21 cellular contexts compared by ENCODE assay signal in genomic region chr10:12237265-12238220, GRCh38. TPM values are rescaled to one million over a fixed set of nuclear protein-coding genes. Genes with fewer than 3 reads are reported as not detected.
DNase-seq lines count a peak whose midpoint lies in the region; ATAC-seq and TF ChIP-seq lines count a peak whose summit lies in the region.
"Had no signal": no experiment of that assay in that cellular context is flagged by ENCODE, and none has a peak within 500 bp of the region (broad histone marks: within the 10 kb centered on the region; RNA-seq: fewer than 3 reads in every experiment).

No MANE protein-coding gene starts in this region.

- H2AFZ ChIP-seq in smooth muscle cell (ENCODE audit: low read depth): no peak overlapping the region
- H2AFZ ChIP-seq: PC-9 had no signal

- H3K27ac Mint-ChIP-seq in WTC11: no peak overlapping the region

- H3K27ac ChIP-seq in A673 (ENCODE audit: low read depth, low read length, poor library complexity, severe bottlenecking) (peak overlapping the region; percentile 51), smooth muscle cell (ENCODE audit: low read depth) (no peak overlapping the region)
- H3K27ac ChIP-seq: KMS-11, PC-9, right lobe of liver, SK-N-MC, stomach had no signal

- TF ChIP-seq CTCF in A673 (conservative IDR thresholded peaks at IDR 0.05; ENCODE audit: low read depth, low read length): no peak
- TF ChIP-seq CTCF in WTC11 (IDR thresholded peaks at IDR 0.05): no peak
- no peak for TF ChIP-seq CTCF in smooth muscle cell (IDR thresholded peaks at IDR 0.05; ENCODE audit: borderline replicate concordance, insufficient read depth, poor library complexity, severe bottlenecking)

- H3K4me3 ChIP-seq in A673 (ENCODE audit: low read depth, low read length, poor library complexity, severe bottlenecking) (no peak overlapping the region), smooth muscle cell (no peak overlapping the region)
- H3K4me3 ChIP-seq: PC-9, right lobe of liver, SK-N-MC, stomach had no signal

- no peaks in the 10 kb centered on the region for H3K79me2 ChIP-seq in smooth muscle cell (ENCODE audit: low read depth)

- H3K27me3 ChIP-seq in A673 (replicated peaks; ENCODE audit: insufficient read depth, low read depth, low read length, poor library complexity) (no peaks in the 10 kb centered on the region), smooth muscle cell (ENCODE audit: low read depth) (no peaks in the 10 kb centered on the region)
- H3K27me3 ChIP-seq: right lobe of liver, stomach had no signal

- H3K9me3 Mint-ChIP-seq in WTC11: no peaks in the 10 kb centered on the region

- H3K27me3 Mint-ChIP-seq in WTC11 (ENCODE audit: low read depth): no peaks in the 10 kb centered on the region

- ATAC-seq in WTC11: no peak

- intact Hi-C loops in A673 (cut with micrococcal nuclease; ENCODE audit: unreplicated experiment): no loop called here

- H3K4me2 ChIP-seq in smooth muscle cell: no peak overlapping the region
- H3K4me2 ChIP-seq: KMS-11, PC-9 had no signal

- H3K9ac ChIP-seq in smooth muscle cell (ENCODE audit: low read depth): no peak overlapping the region
- H3K9ac ChIP-seq: KMS-11 had no signal

- DNase-seq in A673 (ENCODE audit: low spot score): peak; percentile 59
- DNase-seq in GM04504 (ENCODE audit: low read depth): peak; percentile 48
- DNase-seq in WTC11 (ENCODE audit: low spot score): no peak
- DNase-seq in left kidney (ENCODE audit: low read depth, low spot score): peak; percentile 13
- DNase-seq in NCI-H2171 treated with DMSO at 0.1 percent for 48 hours (lab: John Stamatoyannopoulos, UW): no peak
- DNase-seq in smooth muscle cell (lab: John Stamatoyannopoulos, UW; ENCODE audit: unreplicated experiment): no peak
- no peak for DNase-seq in COLO829 (ENCODE audit: low spot score)
- no peak for DNase-seq in putamen (ENCODE audit: low spot score)
- DNase-seq: activated CD4-positive, alpha-beta T cell treated with anti-CD3 and anti-CD28 coated beads for 48 hours; activated CD8-positive, alpha-beta memory T cell treated with anti-CD3 and anti-CD28 coated beads, Interleukin-2, amount 50 U/mL, for 4 hours; anterior cingulate cortex; effector memory CD4-positive, alpha-beta T cell; midbrain; NCI-H1092 treated with DMSO at 0.1 percent for 48 hours; NCI-H2081 treated with DMSO at 0.1 percent for 48 hours; NCI-H526 treated with DMSO at 0.1 percent for 48 hours; PC-9; right lobe of liver; stomach had no signal

- peaks cover 12% of the 10 kb centered on the region for H3F3A ChIP-seq in smooth muscle cell (ENCODE audit: low read depth)

- no peak overlapping the region for H3K4me3 Mint-ChIP-seq in WTC11

- H3K9me3 ChIP-seq in A673 (ENCODE audit: low read depth, low read length, poor library complexity, severe bottlenecking) (no peaks in the 10 kb centered on the region), smooth muscle cell (replicated peaks; ENCODE audit: low read depth) (no peaks in the 10 kb centered on the region)
- H3K9me3 ChIP-seq: right lobe of liver, stomach had no signal

- H3K36me3 ChIP-seq in A673 (ENCODE audit: insufficient read depth, low read length, poor library complexity, severe bottlenecking): peaks cover 54% of the 10 kb centered on the region
- peaks cover 3% of the 10 kb centered on the region for H3K36me3 ChIP-seq in smooth muscle cell (ENCODE audit: low read depth)

- 98% methylated on average over 13 of the region's 13 CpGs for WGBS in smooth muscle cell (ENCODE audit: low lambda C conversion rate)

- peaks cover 56% of the 10 kb centered on the region for H3K36me3 Mint-ChIP-seq in WTC11

- POLR2A ChIA-PET in A673 (lab: Charles Lee; ENCODE audit: low non-redundant PET): no interaction called here
- POLR2A ChIA-PET in WTC11 (lab: Charles Lee): no interaction called here

- no peaks in the 10 kb centered on the region for H4K20me1 ChIP-seq in smooth muscle cell (ENCODE audit: low read depth)

- H3K4me1 Mint-ChIP-seq in WTC11: no peaks in the 10 kb centered on the region

- no TSS peak for BruUV-seq in A673 (replicated peaks; lab: Mats Ljungman, UMichigan)

- H3K4me1 ChIP-seq in A673 (ENCODE audit: insufficient read depth, low read length, poor library complexity, severe bottlenecking) (peaks cover 31% of the 10 kb centered on the region), smooth muscle cell (ENCODE audit: low read depth) (peaks cover 13% of the 10 kb centered on the region)

- CTCF ChIA-PET in A673 (lab: Charles Lee) (no interaction called here), WTC11 (lab: Charles Lee) (no interaction called here)

TF ChIP-seq in WTC11, 78 proteins besides CTCF, POLR2A, EP300 and RAD21:
- TF ChIP-seq HMGA2 (CRISPR knock-in tag; IDR thresholded peaks at IDR 0.05) (peak; percentile 57; the same call in 1 of the 2 replicates), RELA (CRISPR knock-in tag; IDR thresholded peaks at IDR 0.05; ENCODE audit: borderline replicate concordance) (no peak)

RNA-seq across cellular contexts. Expression of gene CDC123, which starts 41.6 kb away (rescaled TPM):
- 189 and 207 TPM in 2 replicates for total RNA-seq in A673 (2021)
- total RNA-seq in WTC11 (2021): 137 to 153 TPM (median 143 TPM) in 3 replicates
- total RNA-seq in smooth muscle cell: 78.2 and 87.4 TPM in 2 replicates
- polyA plus RNA-seq in smooth muscle cell: 97.2 and 103 TPM in 2 replicates

RNA-seq across cellular contexts. Expression of gene NUDT5, which starts 41.9 kb away (rescaled TPM):
- 133 and 137 TPM in 2 replicates for total RNA-seq in A673 (2021)
- 107 to 119 TPM (median 109 TPM) in 3 replicates for total RNA-seq in WTC11 (2021)
- total RNA-seq in smooth muscle cell: 64.8 and 67.3 TPM in 2 replicates
- 89.6 and 101 TPM in 2 replicates for polyA plus RNA-seq in smooth muscle cell

Comparison
In these comparisons a context has a peak if more than half of its experiments do, and no peak if none do; other contexts are left out.
1. DNase-seq: peak in A673 (single experiment), GM04504 (single experiment) and left kidney (single experiment); none in WTC11 (single experiment), NCI-H2171 treated with DMSO at 0.1 percent for 48 hours (single experiment), smooth muscle cell (single experiment), COLO829 (single experiment) and putamen (single experiment).